In genomic region chr16:8795818-8796217, GRCh38 we compare ENCODE assay signal across 1 cellular context.
TF ChIP-seq lines count a peak whose summit lies in the region.

No MANE protein-coding gene starts in this region.

TF ChIP-seq in HepG2, 621 proteins besides CTCF, POLR2A, EP300 and RAD21:
- TF ChIP-seq JUNB (CRISPR knock-in tag; IDR thresholded peaks at IDR 0.05; ENCODE audit: borderline replicate concordance) (0 out of 2 replicates have a peak, but pooled peaks have one; percentile 21), ZNF124 (CRISPR knock-in tag; IDR thresholded peaks at IDR 0.05) (no peak), NKX3-1 (CRISPR knock-in tag; IDR thresholded peaks at IDR 0.05) (no peak), NFKB2 (CRISPR knock-in tag; IDR thresholded peaks at IDR 0.05; ENCODE audit: borderline replicate concordance) (no peak), ZNF605 (CRISPR knock-in tag; IDR thresholded peaks at IDR 0.05) (no peak)
TF ChIP-seq in HepG2: peak in this region for 1.
